Comparison of ENCODE assay signal across 26 cellular contexts in the genomic region with DNA sequence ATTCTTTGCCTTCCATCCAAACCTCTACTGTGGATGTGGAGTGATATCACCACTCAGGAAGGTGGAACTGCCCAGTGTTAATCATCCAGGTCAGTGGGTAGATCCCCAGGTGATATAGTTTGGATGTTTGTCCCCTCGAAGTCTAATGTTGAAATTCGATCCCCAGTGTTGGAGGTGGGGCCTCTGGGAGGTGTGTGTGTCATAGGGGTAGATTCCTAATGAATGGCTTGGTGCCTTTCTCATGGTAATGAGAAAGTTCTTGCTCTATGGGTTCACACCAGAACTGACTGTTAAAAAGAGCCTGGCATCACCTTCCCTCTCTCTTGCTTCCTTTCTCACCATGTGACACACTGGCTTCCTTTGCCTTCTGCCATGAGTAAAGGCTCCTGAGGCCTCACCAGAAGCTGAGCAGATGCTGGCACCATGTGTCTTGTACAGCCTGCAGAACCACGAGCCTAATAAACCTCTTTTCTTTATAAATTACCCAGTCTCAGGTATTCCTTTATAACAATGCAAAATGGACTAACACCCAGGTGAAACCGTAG. TPM values are rescaled to one million over a fixed set of nuclear protein-coding genes. Genes with fewer than 3 reads are reported as not detected.
DNase-seq lines count a peak whose midpoint lies in the region; ATAC-seq, FAIRE-seq and TF ChIP-seq lines count a peak whose summit lies in the region.
"Had no signal": no experiment of that assay in that cellular context is flagged by ENCODE, and none has a peak within 500 bp of the region (broad histone marks: within the 10 kb centered on the region; RNA-seq: fewer than 3 reads in every experiment).

No MANE protein-coding gene starts in this region.

- no peak overlapping the region for H3K27ac Mint-ChIP-seq in activated CD4-positive, alpha-beta T cell treated with anti-CD3 and anti-CD28 coated beads, Interleukin-2, amount 10 ng/mL, durations not matched to agents 24 days and 14 days
- H3K27ac Mint-ChIP-seq in T-cell: no peak overlapping the region
- H3K27ac Mint-ChIP-seq: CD4-positive, alpha-beta T cell had no signal

- WGBS in H1 (ENCODE audit: extremely low coverage in 1 of 2, insufficient coverage in 1 of 2, insufficient read length in 1 of 2, insufficient replicate concordance in 2 of 2, low coverage in 1 of 2, low lambda C conversion rate in 2 of 2, missing lambda C conversion rate in 1 of 2), 2 experiments: 77% methylated on average over 4 of the region's 4 CpGs; no CpG with 5 or more reads in 1 of the 2 experiments
- 72% methylated on average over 4 of the region's 4 CpGs for WGBS in smooth muscle cell (ENCODE audit: low lambda C conversion rate)

- H3K4me3 Mint-ChIP-seq in activated CD4-positive, alpha-beta T cell treated with anti-CD3 and anti-CD28 coated beads, Interleukin-2, amount 10 ng/mL, durations not matched to agents 24 days and 14 days: no peak overlapping the region
- no peak overlapping the region for H3K4me3 Mint-ChIP-seq in T-cell
- H3K4me3 Mint-ChIP-seq: CD4-positive, alpha-beta T cell had no signal

- H2BK20ac ChIP-seq in H1 (ENCODE audit: low read length): no peak overlapping the region

- no peak for TF ChIP-seq POLR2A in H1 (IDR thresholded peaks at IDR 0.05; ENCODE audit: control extremely low read depth in 1 of 2, low read depth in 2 of 2, low read length in 2 of 2)

- H3K4me3 ChIP-seq in H1 (ENCODE audit: extremely low read depth in 1 of 4, insufficient read depth in 2 of 4, low read depth in 3 of 4, low read length in 4 of 4) (no peak overlapping the region), smooth muscle cell (no peak overlapping the region)

- no peak overlapping the region for H3K14ac ChIP-seq in H1 (ENCODE audit: insufficient read length)

- no peak overlapping the region for H4K5ac ChIP-seq in H1 (ENCODE audit: insufficient read length, low read depth, low read length)

- no peak overlapping the region for H2AK5ac ChIP-seq in H1 (ENCODE audit: low read depth, low read length)

- no peak overlapping the region for H2BK120ac ChIP-seq in H1 (replicated peaks; ENCODE audit: low read depth, low read length)

- H3K27me3 Mint-ChIP-seq in activated CD4-positive, alpha-beta T cell treated with anti-CD3 and anti-CD28 coated beads, Interleukin-2, amount 10 ng/mL, durations not matched to agents 24 days and 14 days: peaks cover 17% of the 10 kb centered on the region
- H3K27me3 Mint-ChIP-seq in T-cell: peaks cover 6 to 10% of the 10 kb centered on the region in 2 donors

- H3K9me3 ChIP-seq in H1 (ENCODE audit: insufficient read depth in 2 of 2, low read depth in 1 of 2, low read length in 1 of 2) (peaks cover 3 to 4% of the 10 kb centered on the region in 2 experiments; a peak in 1 of 4 replicates), smooth muscle cell (replicated peaks; ENCODE audit: low read depth) (no peaks in the 10 kb centered on the region)
- H3K9me3 ChIP-seq: BE2C had no signal

- H2AFZ ChIP-seq in H1 (ENCODE audit: low read length) (no peak overlapping the region), smooth muscle cell (ENCODE audit: low read depth) (no peak overlapping the region)

- POLR2A ChIA-PET in H1 (lab: Charles Lee; ENCODE audit: partially characterized antibody): interaction anchor here (0.6 to 2.0 kb wide), 2 partner anchors 12 to 42 kb away, joined by 4 read pairs; no protein-coding TSS in a partner anchor
- POLR2A ChIA-PET in T-cell (lab: Charles Lee): interaction anchor here in 1 of 2 donors (0.6 kb wide), 1 partner anchor 906 kb away, joined by 3 read pairs; no protein-coding TSS in a partner anchor

- H3K79me2 ChIP-seq in H1 (ENCODE audit: control insufficient read depth in 1 of 2, insufficient read depth in 2 of 2, low read length in 2 of 2) (no peaks in the 10 kb centered on the region), smooth muscle cell (ENCODE audit: low read depth) (no peaks in the 10 kb centered on the region)

- H3K27me3 ChIP-seq in H1 (replicated peaks in 1 of 4; ENCODE audit: control insufficient read depth in 3 of 4, extremely low read depth in 1 of 4, insufficient read depth in 3 of 4, low read length in 3 of 4): peaks cover 0 to 2% (median under 1%) of the 10 kb centered on the region in 4 experiments; a peak in 3 of 7 replicates
- H3K27me3 ChIP-seq in smooth muscle cell (ENCODE audit: low read depth): peaks cover 6% of the 10 kb centered on the region

- no peaks in the 10 kb centered on the region for H3K36me3 ChIP-seq in H1 (ENCODE audit: control insufficient read depth in 2 of 4, insufficient read depth in 4 of 4, low read length in 3 of 4)
- H3K36me3 ChIP-seq in smooth muscle cell (ENCODE audit: low read depth): no peaks in the 10 kb centered on the region
- H3K36me3 ChIP-seq: BE2C had no signal

- peak; percentile 88 for FAIRE-seq in H1 (lab: Jason Lieb, UNC)
- FAIRE-seq: GM18507 had no signal

- no peak overlapping the region for H2BK5ac ChIP-seq in H1 (ENCODE audit: low read depth, low read length)

- no peaks in the 10 kb centered on the region for H3F3A ChIP-seq in smooth muscle cell (ENCODE audit: low read depth)

- H4K8ac ChIP-seq in H1 (ENCODE audit: extremely low read depth, insufficient read depth, low read length): no peak overlapping the region

- in situ Hi-C loops in ACHN (cut with HindIII; ENCODE audit: low pct_ligation_motif_present, low pct_unique_long_range_greater_than_20kb, low sequenced_read_pairs): no loop called here

- no peak overlapping the region for H2BK15ac ChIP-seq in H1 (ENCODE audit: low read length)

- no peak overlapping the region for H3K9ac ChIP-seq in H1 (replicated peaks in 1 of 4; ENCODE audit: extremely low read depth in 1 of 4, low read depth in 3 of 4, low read length in 3 of 4)
- H3K9ac ChIP-seq in smooth muscle cell (ENCODE audit: low read depth): no peak overlapping the region

- no peak overlapping the region for H4K91ac ChIP-seq in H1 (replicated peaks; ENCODE audit: insufficient read length, low read length)

- no peak for TF ChIP-seq EP300 in H1 (IDR thresholded peaks at IDR 0.05; ENCODE audit: borderline replicate concordance in 1 of 2, low read depth in 2 of 2, low read length in 2 of 2)

- H3K9me3 Mint-ChIP-seq in activated CD4-positive, alpha-beta T cell treated with anti-CD3 and anti-CD28 coated beads, Interleukin-2, amount 10 ng/mL, durations not matched to agents 24 days and 14 days: no peaks in the 10 kb centered on the region
- H3K9me3 Mint-ChIP-seq in T-cell: peaks cover 0 to 7% (median 0%) of the 10 kb centered on the region in 3 donors
- H3K9me3 Mint-ChIP-seq: CD4-positive, alpha-beta T cell had no signal

- ATAC-seq in T-cell (replicated peaks in 1 of 4): no peak
- ATAC-seq: PC-3 had no signal

- H3K36me3 Mint-ChIP-seq in activated CD4-positive, alpha-beta T cell treated with anti-CD3 and anti-CD28 coated beads, Interleukin-2, amount 10 ng/mL, durations not matched to agents 24 days and 14 days (ENCODE audit: low read depth): no peaks in the 10 kb centered on the region
- H3K36me3 Mint-ChIP-seq in T-cell: no peaks in the 10 kb centered on the region

- TF ChIP-seq CTCF in H1 (IDR thresholded peaks at IDR 0.05; ENCODE audit: control extremely low read depth in 1 of 3, insufficient read depth in 1 of 3, low read depth in 1 of 3, low read length in 3 of 3) (no peak), smooth muscle cell (IDR thresholded peaks at IDR 0.05; ENCODE audit: borderline replicate concordance, insufficient read depth, poor library complexity, severe bottlenecking) (no peak)

- no peak overlapping the region for H3K56ac ChIP-seq in H1 (replicated peaks; ENCODE audit: insufficient read length, low read depth, low read length)

- H3K18ac ChIP-seq in H1 (ENCODE audit: extremely low read depth, low read length): no peak overlapping the region

- H3K4ac ChIP-seq in H1 (replicated peaks; ENCODE audit: insufficient read length, low read depth, low read length): no peak overlapping the region

- H4K20me1 ChIP-seq in H1 (replicated peaks in 1 of 2; ENCODE audit: control insufficient read depth in 1 of 2, insufficient read depth in 2 of 2, low read length in 2 of 2) (no peaks in the 10 kb centered on the region), smooth muscle cell (ENCODE audit: low read depth) (no peaks in the 10 kb centered on the region)

- H2BK12ac ChIP-seq in H1 (ENCODE audit: low read depth, low read length): no peak overlapping the region

- CTCF ChIA-PET in H1 (lab: Charles Lee; ENCODE audit: partially characterized antibody): interaction anchor here (1.9 kb wide), 1 partner anchor 9 kb away, joined by 10 read pairs; no protein-coding TSS in a partner anchor
- CTCF ChIA-PET in T-cell (lab: Charles Lee): no interaction called here

- no peaks in the 10 kb centered on the region for H3K4me1 Mint-ChIP-seq in activated CD4-positive, alpha-beta T cell treated with anti-CD3 and anti-CD28 coated beads, Interleukin-2, amount 10 ng/mL, durations not matched to agents 24 days and 14 days
- H3K4me1 Mint-ChIP-seq in T-cell: no peaks in the 10 kb centered on the region

- H3K23ac ChIP-seq in H1 (ENCODE audit: insufficient read length): no peak overlapping the region

- no peaks in the 10 kb centered on the region for H3K79me1 ChIP-seq in H1 (ENCODE audit: low read depth, low read length)

- peak; percentile 23 for DNase-seq in activated CD4-positive, alpha-beta T cell treated with anti-CD3 and anti-CD28 coated beads, Interleukin-2, amount 10 ng/mL, durations not matched to agents 24 days and 14 days
- no peak for DNase-seq in activated CD4-positive, alpha-beta T cell treated with anti-CD3 and anti-CD28 coated beads for 4 hours
- DNase-seq in H1 (ENCODE audit: low read depth in 1 of 2, low spot score in 2 of 2): no peak
- peak; percentile 22 for DNase-seq in iPS-NIHi11 (ENCODE audit: low spot score)
- DNase-seq in smooth muscle cell (lab: John Stamatoyannopoulos, UW; ENCODE audit: unreplicated experiment): no peak
- no peak for DNase-seq in T-cell
- no peak for DNase-seq in ACHN
- no peak for DNase-seq in NCI-H526 treated with DMSO at 0.1 percent for 48 hours (lab: John Stamatoyannopoulos, UW)
- DNase-seq: BE2C; CD4-positive, alpha-beta T cell; DMS153; GF-D8; H7; NCI-H1417; NCI-H187; NCI-H2107; NCI-H2227 treated with DMSO at 0.1 percent for 48 hours; NCI-H510A treated with DMSO at 0.1 percent for 48 hours; NCI-H82; PC-3; SIG-M5 had no signal

- intact Hi-C loops in activated CD4-positive, alpha-beta T cell treated with anti-CD3 and anti-CD28 coated beads, Interleukin-2, amount 10 ng/mL, durations not matched to agents 24 days and 14 days (cut with micrococcal nuclease): no loop called here

- TF ChIP-seq RAD21 in H1 (IDR thresholded peaks at IDR 0.05 in 1 of 2, conservative IDR thresholded peaks at IDR 0.05 in 1 of 2; ENCODE audit: low read depth in 2 of 2, low read length in 2 of 2): no peak

- H3K27ac ChIP-seq in H1 (ENCODE audit: low read depth, low read length) (no peak overlapping the region), smooth muscle cell (ENCODE audit: low read depth) (peak overlapping the region; percentile 72)
- H3K27ac ChIP-seq: 22Rv1, RWPE1 had no signal

- H3K4me1 ChIP-seq in H1 (replicated peaks in 1 of 4; ENCODE audit: control insufficient read depth in 3 of 4, insufficient read depth in 4 of 4, low read length in 3 of 4): no peaks in the 10 kb centered on the region
- peaks cover 10% of the 10 kb centered on the region for H3K4me1 ChIP-seq in smooth muscle cell (ENCODE audit: low read depth)
- H3K4me1 ChIP-seq: BE2C had no signal

- H3K4me2 ChIP-seq in H1 (ENCODE audit: insufficient read depth in 1 of 2, low read depth in 2 of 2, low read length in 2 of 2) (no peak overlapping the region), smooth muscle cell (peak overlapping the region; percentile 30)

- H3K23me2 ChIP-seq in H1 (ENCODE audit: low read depth, low read length): no peaks in the 10 kb centered on the region

RNA-seq across cellular contexts. Expression of a gene that starts 6.8 kb away (rescaled TPM):
- not detected in 2 replicates for total RNA-seq in activated CD4-positive, alpha-beta T cell treated with anti-CD3 and anti-CD28 coated beads, Interleukin-2, amount 10 ng/mL, durations not matched to agents 24 days and 14 days
- total RNA-seq in H1 (2021; fragmentation: NEBNext Ultra II Directional; extraction: Animal tissue kit (Norgen Biotek cat#: 25700)): 0.65 and 1.1 TPM in 2 replicates
- polyA plus RNA-seq in H1 (2011; rRNA removed) (0.15 and 0.31 TPM in 2 replicates), smooth muscle cell (0.81 and 6.8 TPM in 2 replicates)
- polyA plus RNA-seq in H1 (2011; cell fraction: cytosol; rRNA removed): 0.34 TPM
- polyA plus RNA-seq in H1 (2011; cell fraction: nucleus; rRNA removed): 0.46 TPM
- 0.14 to 0.57 TPM (median 0.41 TPM) in 4 replicates for polyA plus RNA-seq in H1 (2012, experiment 1 of 2)
- 0.13 TPM for polyA plus RNA-seq in H1 (2012, experiment 2 of 2)
- polyA plus RNA-seq in H1 (2013, experiment 1 of 2): 0.24 TPM
- 0.26 TPM for polyA plus RNA-seq in H1 (2013, experiment 2 of 2)
- polyA minus RNA-seq in H1 (2011; rRNA and poly(A)+ RNA removed): 0.41 and 0.63 TPM in 2 replicates
- polyA minus RNA-seq in H1 (2011; cell fraction: cytosol; rRNA and poly(A)+ RNA removed): 1.5 TPM
- polyA minus RNA-seq in H1 (2011; cell fraction: nucleus; rRNA and poly(A)+ RNA removed): 1.9 TPM
- total RNA-seq in smooth muscle cell (4.6 and 8.7 TPM in 2 replicates), T-cell (under 1 TPM in 1 of 5 donors, not detected in 4; 0.09 TPM)
- total RNA-seq: CD4-positive, alpha-beta T cell; Daoy; M059J had no signal

RNA-seq across cellular contexts. Expression of a gene that starts 44.8 kb away (rescaled TPM):
- total RNA-seq in activated CD4-positive, alpha-beta T cell treated with anti-CD3 and anti-CD28 coated beads, Interleukin-2, amount 10 ng/mL, durations not matched to agents 24 days and 14 days: 15.4 and 17.0 TPM in 2 replicates
- total RNA-seq in H1 (2021; fragmentation: NEBNext Ultra II Directional; extraction: Animal tissue kit (Norgen Biotek cat#: 25700)): 105 and 110 TPM in 2 replicates
- polyA plus RNA-seq in H1 (2011; rRNA removed): 21.0 and 32.2 TPM in 2 replicates
- polyA plus RNA-seq in H1 (2011; cell fraction: cytosol; rRNA removed): 39.8 TPM
- 18.1 TPM for polyA plus RNA-seq in H1 (2011; cell fraction: nucleus; rRNA removed)
- polyA plus RNA-seq in H1 (2012, experiment 1 of 2): 37.4 to 86.3 TPM (median 45.0 TPM) in 4 replicates
- 3.4 TPM for polyA plus RNA-seq in H1 (2012, experiment 2 of 2)
- polyA plus RNA-seq in H1 (2013, experiment 1 of 2): 105 TPM
- polyA plus RNA-seq in H1 (2013, experiment 2 of 2): 121 TPM
- 92.8 and 155 TPM in 2 replicates for polyA minus RNA-seq in H1 (2011; rRNA and poly(A)+ RNA removed)
- 40.9 TPM for polyA minus RNA-seq in H1 (2011; cell fraction: cytosol; rRNA and poly(A)+ RNA removed)
- polyA minus RNA-seq in H1 (2011; cell fraction: nucleus; rRNA and poly(A)+ RNA removed): 68.8 TPM
- 244 and 285 TPM in 2 replicates for total RNA-seq in smooth muscle cell
- 144 and 157 TPM in 2 replicates for polyA plus RNA-seq in smooth muscle cell
- total RNA-seq in T-cell: 10 to 100 TPM; 20.9 to 25.0 (median 22.8) TPM

Comparison
In these comparisons a context has a peak if more than half of its experiments do, and no peak if none do; other contexts are left out.
1. DNase-seq: peak in activated CD4-positive, alpha-beta T cell treated with anti-CD3 and anti-CD28 coated beads, Interleukin-2, amount 10 ng/mL, durations not matched to agents 24 days and 14 days (single experiment) and iPS-NIHi11 (single experiment); none in activated CD4-positive, alpha-beta T cell treated with anti-CD3 and anti-CD28 coated beads for 4 hours (0 of 2), H1 (0 of 2), smooth muscle cell (single experiment), T-cell (0 of 34), ACHN (single experiment) and NCI-H526 treated with DMSO at 0.1 percent for 48 hours (single experiment).